1 cellular context compared by ENCODE assay signal in genomic region chr11:3982431-3982830, GRCh38.
TF ChIP-seq lines count a peak whose summit lies in the region.

No MANE protein-coding gene starts in this region.

TF ChIP-seq in IMR-90, 13 proteins besides CTCF, POLR2A, EP300 and RAD21:
- TF ChIP-seq BHLHE40 (IDR thresholded peaks at IDR 0.05; ENCODE audit: low read depth, low read length), result no peak
- no peak for TF ChIP-seq SMC3 (IDR thresholded peaks at IDR 0.05; ENCODE audit: low read depth, low read length)
- TF ChIP-seq FOS (IDR thresholded peaks at IDR 0.05; ENCODE audit: low read depth, low read length), result no peak
- TF ChIP-seq MAZ (IDR thresholded peaks at IDR 0.05; ENCODE audit: borderline replicate concordance, low read depth, low read length), result no peak
- no peak for TF ChIP-seq CHD1 (IDR thresholded peaks at IDR 0.05; ENCODE audit: low read depth, low read length)
- no peak for TF ChIP-seq MXI1 (IDR thresholded peaks at IDR 0.05; ENCODE audit: borderline replicate concordance, low read depth, low read length)
- TF ChIP-seq RFX5 (IDR thresholded peaks at IDR 0.05; ENCODE audit: low read depth, low read length), result no peak
- TF ChIP-seq ELK1 (IDR thresholded peaks at IDR 0.05; ENCODE audit: borderline replicate concordance, low read depth, low read length), result no peak
- no peak for TF ChIP-seq MAFK (IDR thresholded peaks at IDR 0.05; ENCODE audit: low read depth, low read length)
- no peak for TF ChIP-seq CEBPB (IDR thresholded peaks at IDR 0.05; ENCODE audit: low read depth, low read length)
- no peak for TF ChIP-seq RCOR1 (IDR thresholded peaks at IDR 0.05; ENCODE audit: insufficient replicate concordance, low read length)
- no peak for TF ChIP-seq USF2 (IDR thresholded peaks at IDR 0.05; ENCODE audit: low read depth, low read length)
- TF ChIP-seq NFE2L2 (IDR thresholded peaks at IDR 0.05; ENCODE audit: low read depth, low read length), result no peak
